In the genomic region with DNA sequence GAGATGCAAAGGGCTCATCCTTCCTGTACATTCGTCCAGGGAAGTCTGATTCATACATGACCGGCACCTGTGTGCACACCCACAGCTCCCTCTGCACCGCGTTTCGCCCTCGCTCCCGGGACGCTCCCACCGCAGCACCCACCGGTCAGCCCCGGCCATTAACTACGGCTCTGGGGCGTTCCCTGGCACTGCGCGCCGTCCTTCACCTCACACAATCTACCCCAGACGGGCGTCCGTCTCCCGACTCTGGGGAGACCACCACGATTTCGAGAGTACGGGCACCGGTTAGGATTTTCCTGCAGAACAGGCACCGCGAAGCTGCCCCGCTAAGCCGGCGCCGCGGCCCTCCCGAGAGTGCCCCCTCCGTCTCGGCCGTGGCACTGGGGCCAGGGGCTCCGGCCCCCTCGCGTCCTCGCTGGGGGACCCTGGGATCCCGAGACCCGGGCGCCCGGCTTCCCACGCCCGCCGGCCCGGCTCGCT, we compare ENCODE assay signal across 8 cellular contexts. TPM values are rescaled to one million over a fixed set of nuclear protein-coding genes. Genes with fewer than 3 reads are reported as not detected.
DNase-seq lines count a peak whose midpoint lies in the region; ATAC-seq, FAIRE-seq and TF ChIP-seq lines count a peak whose summit lies in the region.

No MANE protein-coding gene starts in this region.

- peak overlapping the region; percentile 90 for H3K9ac ChIP-seq in trophoblast cell (ENCODE audit: low read length)

- peaks cover 0 to 17% (median 8%) of the 10 kb centered on the region in 9 donors for H3K36me3 ChIP-seq in heart left ventricle
- H3K36me3 ChIP-seq in trophoblast cell (ENCODE audit: control insufficient read depth in 1 of 2, insufficient read depth in 2 of 2, low read length in 2 of 2) = peaks cover 0 to 2% of the 10 kb centered on the region in 2 experiments

- peak overlapping the region; percentile 90 for H3K4me3 Mint-ChIP-seq in activated naive CD8-positive, alpha-beta T cell treated with anti-CD3 and anti-CD28 coated beads, Interleukin-2, amount 50 U/mL, for 24 hours

- TF ChIP-seq CTCF in AG10803 (conservative IDR thresholded peaks at IDR 0.05; ENCODE audit: low read length) (no peak), heart left ventricle (IDR thresholded peaks at IDR 0.05) (no peak)

- peak overlapping the region; percentile 96 for H4K8ac ChIP-seq in trophoblast cell (ENCODE audit: low read depth, low read length)

- H3K27me3 ChIP-seq in heart left ventricle (no peaks in the 10 kb centered on the region), trophoblast cell (ENCODE audit: insufficient read depth, low read length) (no peaks in the 10 kb centered on the region)

- H3K27ac ChIP-seq in heart left ventricle = peak overlapping the region; percentile 90 to 100 (median 98)
- peak overlapping the region; percentile 93 for H3K27ac ChIP-seq in trophoblast cell (ENCODE audit: low read depth, low read length)

- H3K27me3 Mint-ChIP-seq in activated naive CD8-positive, alpha-beta T cell treated with anti-CD3 and anti-CD28 coated beads, Interleukin-2, amount 50 U/mL, for 24 hours = no peaks in the 10 kb centered on the region

- H3K4me1 Mint-ChIP-seq in activated naive CD8-positive, alpha-beta T cell treated with anti-CD3 and anti-CD28 coated beads, Interleukin-2, amount 50 U/mL, for 24 hours = peaks cover 32% of the 10 kb centered on the region

- H3K23ac ChIP-seq in trophoblast cell (ENCODE audit: low read length) = no peak overlapping the region

- H3K79me2 ChIP-seq in trophoblast cell (ENCODE audit: control insufficient read depth, insufficient read depth, low read length, poor library complexity) = peaks cover 9% of the 10 kb centered on the region

- H3K4me3 ChIP-seq in AG10803 (ENCODE audit: low read length) (peak overlapping the region; percentile 83), heart left ventricle (peak overlapping the region; percentile 82 to 100 (median 94)), trophoblast cell (ENCODE audit: low read depth, low read length) (peak overlapping the region; percentile 97)

- H3K4ac ChIP-seq in trophoblast cell (ENCODE audit: low read depth, low read length) = peak overlapping the region; percentile 83

- peak overlapping the region; percentile 96 for H4K12ac ChIP-seq in trophoblast cell (ENCODE audit: low read depth, low read length)

- H3K9me3 Mint-ChIP-seq in activated naive CD8-positive, alpha-beta T cell treated with anti-CD3 and anti-CD28 coated beads, Interleukin-2, amount 50 U/mL, for 24 hours = no peaks in the 10 kb centered on the region

- no peak for TF ChIP-seq POLR2A in heart left ventricle (IDR thresholded peaks at IDR 0.05)

- FAIRE-seq in RCC 7860 (lab: Jason Lieb, UNC) = no peak

- peak overlapping the region; percentile 95 for H2BK120ac ChIP-seq in trophoblast cell (ENCODE audit: insufficient read depth, low read length, poor library complexity)

- no peak overlapping the region for H2AK5ac ChIP-seq in trophoblast cell (ENCODE audit: low read length)

- H3K4me1 ChIP-seq in heart left ventricle (peaks cover 0 to 41% (median 18%) of the 10 kb centered on the region in 12 donors), trophoblast cell (ENCODE audit: control insufficient read depth in 1 of 2, insufficient read depth in 2 of 2, low read length in 2 of 2) (peaks cover 0 to 2% of the 10 kb centered on the region in 2 experiments)

- WGBS in heart left ventricle, 4 donors = 0 to 1% (median 0%) methylated on average over 17 to 48 of the region's 48 CpGs
- WGBS in trophoblast cell (ENCODE audit: extremely low coverage, insufficient coverage, insufficient read length) = no CpG with 5 or more reads among the region's 48 CpGs

- ATAC-seq in GM18909 (IDR thresholded peaks at IDR 0.05; ENCODE audit: poor library complexity, unreplicated experiment) = peak; percentile 51
- ATAC-seq in HG03108 (IDR thresholded peaks at IDR 0.05; ENCODE audit: unreplicated experiment) = peak; percentile 30
- peak; percentile 56 for ATAC-seq in activated naive CD8-positive, alpha-beta T cell treated with anti-CD3 and anti-CD28 coated beads, Interleukin-2, amount 50 U/mL, for 24 hours
- peak; percentile 29 to 76 (median 64) for ATAC-seq in heart left ventricle

- DNase-seq in AG10803 (ENCODE audit: low read depth) = peak; percentile 29
- peak; percentile 56 for DNase-seq in RCC 7860 (ENCODE audit: low spot score)
- peak; percentile 55 for DNase-seq in activated naive CD8-positive, alpha-beta T cell treated with anti-CD3 and anti-CD28 coated beads, Interleukin-2, amount 50 U/mL, for 24 hours
- DNase-seq in heart left ventricle = peak; percentile 59 to 79 (median 65)
- DNase-seq in trophoblast cell = peak; percentile 48 to 64
- DNase-seq in COLO829 (ENCODE audit: low spot score) = no peak

- no peaks in the 10 kb centered on the region for H3K9me3 ChIP-seq in heart left ventricle
- no peaks in the 10 kb centered on the region for H3K9me3 ChIP-seq in trophoblast cell (ENCODE audit: insufficient read depth, low read depth, low read length)

- peaks cover 12% of the 10 kb centered on the region for H3K79me1 ChIP-seq in trophoblast cell (ENCODE audit: low read length)

- H4K91ac ChIP-seq in trophoblast cell (ENCODE audit: low read depth, low read length) = peak overlapping the region; percentile 99

- peak overlapping the region; percentile 92 for H3K14ac ChIP-seq in trophoblast cell (ENCODE audit: low read length)

- peak overlapping the region; percentile 93 for H3K4me2 ChIP-seq in trophoblast cell (ENCODE audit: low read length)

- peaks cover 13% of the 10 kb centered on the region for H3K36me3 Mint-ChIP-seq in activated naive CD8-positive, alpha-beta T cell treated with anti-CD3 and anti-CD28 coated beads, Interleukin-2, amount 50 U/mL, for 24 hours (ENCODE audit: low read depth)

- peak overlapping the region; percentile 97 for H2BK5ac ChIP-seq in trophoblast cell (ENCODE audit: low read depth, low read length, poor library complexity)

- H2AFZ ChIP-seq in trophoblast cell (ENCODE audit: insufficient read depth, low read length, poor library complexity) = peak overlapping the region; percentile 99

- H2BK12ac ChIP-seq in trophoblast cell (ENCODE audit: low read length) = no peak overlapping the region

- peak overlapping the region; percentile 98 for H3K18ac ChIP-seq in trophoblast cell (ENCODE audit: low read length)

- peak overlapping the region; percentile 94 for H3K27ac Mint-ChIP-seq in activated naive CD8-positive, alpha-beta T cell treated with anti-CD3 and anti-CD28 coated beads, Interleukin-2, amount 50 U/mL, for 24 hours

- intact Hi-C loops in heart left ventricle (cut with DNase I) = loop anchor here in 7 of 10 donors (5.0 to 10.0 kb wide), 5 partner anchors 45 to 185 kb away; no protein-coding TSS in a partner anchor

RNA-seq across cellular contexts. Expression of a gene that starts 0.4 kb away (rescaled TPM):
- total RNA-seq in heart left ventricle = 10 to 100 TPM; 30.3 to 50.1 (median 40.4) TPM
- 10 to 100 TPM; 15.2 to 15.9 TPM for polyA plus RNA-seq in heart left ventricle
- 5.8 and 6.3 TPM in 2 replicates for polyA plus RNA-seq in trophoblast cell (2013)

RNA-seq across cellular contexts. Expression of a gene that starts 47.6 kb away (rescaled TPM):
- total RNA-seq in heart left ventricle = 10 to 100 TPM; 19.8 to 33.6 (median 25.6) TPM
- 10 to 100 TPM; 25.8 to 31.2 TPM for polyA plus RNA-seq in heart left ventricle
- polyA plus RNA-seq in trophoblast cell (2013) = 33.3 and 34.1 TPM in 2 replicates
